In the genomic region with DNA sequence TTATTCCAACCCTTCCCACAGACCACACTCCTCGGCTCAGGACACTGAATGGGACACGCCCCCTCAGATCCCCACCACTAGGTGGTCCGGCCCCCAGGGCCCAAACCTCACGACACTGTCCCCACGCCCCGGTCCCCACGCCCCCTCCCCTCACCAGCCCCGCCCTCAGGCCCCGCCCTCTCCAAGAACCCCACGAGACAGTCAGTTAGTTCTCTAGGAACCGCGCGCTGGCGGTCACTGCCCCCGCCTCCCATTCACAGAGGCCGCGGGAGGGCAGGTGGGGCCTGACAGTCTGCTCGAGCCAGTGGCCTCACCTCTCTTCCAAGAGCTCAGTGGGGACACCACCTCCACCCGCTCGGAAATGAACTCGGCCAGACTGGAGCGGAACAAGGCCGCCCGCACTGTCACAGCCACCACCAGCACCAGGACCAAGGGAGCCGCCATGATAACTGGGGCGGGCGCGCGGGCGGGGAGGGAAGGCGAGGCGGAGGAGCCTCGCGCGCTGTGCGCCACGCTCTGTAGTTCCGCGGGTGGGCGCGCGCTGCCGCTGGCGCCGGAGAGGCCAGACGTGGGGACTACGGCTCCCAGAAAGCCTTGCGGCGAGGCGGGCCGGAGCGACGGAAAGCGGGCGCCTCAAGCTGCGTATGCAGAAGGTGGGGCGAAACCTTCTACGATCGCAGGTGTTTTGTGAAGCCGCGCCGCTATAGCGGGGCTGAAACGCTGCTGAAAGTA, we compare ENCODE assay signal across 9 cellular contexts. TPM values are rescaled to one million over a fixed set of nuclear protein-coding genes. Genes with fewer than 3 reads are reported as not detected.
DNase-seq lines count a peak whose midpoint lies in the region; ATAC-seq, FAIRE-seq and TF ChIP-seq lines count a peak whose summit lies in the region.
"Had no signal": no experiment of that assay in that cellular context is flagged by ENCODE, and none has a peak within 500 bp of the region (broad histone marks: within the 10 kb centered on the region; RNA-seq: fewer than 3 reads in every experiment).

A gene with protein sequence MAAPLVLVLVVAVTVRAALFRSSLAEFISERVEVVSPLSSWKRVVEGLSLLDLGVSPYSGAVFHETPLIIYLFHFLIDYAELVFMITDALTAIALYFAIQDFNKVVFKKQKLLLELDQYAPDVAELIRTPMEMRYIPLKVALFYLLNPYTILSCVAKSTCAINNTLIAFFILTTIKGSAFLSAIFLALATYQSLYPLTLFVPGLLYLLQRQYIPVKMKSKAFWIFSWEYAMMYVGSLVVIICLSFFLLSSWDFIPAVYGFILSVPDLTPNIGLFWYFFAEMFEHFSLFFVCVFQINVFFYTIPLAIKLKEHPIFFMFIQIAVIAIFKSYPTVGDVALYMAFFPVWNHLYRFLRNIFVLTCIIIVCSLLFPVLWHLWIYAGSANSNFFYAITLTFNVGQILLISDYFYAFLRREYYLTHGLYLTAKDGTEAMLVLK (minus strand): TSS at position 451 of the 732 bp plus-strand sequence. CDS start 7 bp downstream, at position 444.

- H3K36me3 ChIP-seq in keratinocyte (ENCODE audit: control insufficient read depth in 2 of 2, extremely low read depth in 1 of 2, insufficient read depth in 2 of 2, low read length in 2 of 2) = no peaks in the 10 kb centered on the region

- FAIRE-seq in keratinocyte (lab: Jason Lieb, UNC) = no peak
- FAIRE-seq: endometrium had no signal

- peak within 1 kb of the TSS; percentile 99 for H2AFZ ChIP-seq in keratinocyte (ENCODE audit: control insufficient read depth, low read length)

- H4K20me1 ChIP-seq in keratinocyte (ENCODE audit: control insufficient read depth, extremely low read depth, insufficient read depth, low read length) = no peaks in the 10 kb centered on the region

- ATAC-seq in GM19025 (IDR thresholded peaks at IDR 0.05; ENCODE audit: low read depth, unreplicated experiment) = peak; percentile 91
- ATAC-seq in HG03342 (IDR thresholded peaks at IDR 0.05; ENCODE audit: unreplicated experiment) = peak; percentile 93
- peak; percentile 97 to 98 for ATAC-seq in activated CD4-positive, CD25-positive, alpha-beta regulatory T cell treated with anti-CD3 and anti-CD28 coated beads, Interleukin-2, amount 50 U/mL, for 24 hours

- DNase-seq in AG10803 (ENCODE audit: low read depth) = peak; percentile 90
- peak; percentile 94 to 98 for DNase-seq in NCI-H446 (lab: John Stamatoyannopoulos, UW)
- DNase-seq in cerebellar cortex (ENCODE audit: low spot score) = peak; percentile 95
- DNase-seq in keratinocyte (ENCODE audit: low read depth, low spot score) = peak; percentile 41
- peak; percentile 90 to 92 for DNase-seq in stimulated activated CD4-positive, alpha-beta T cell treated with anti-CD3 and anti-CD28 coated beads, Interleukin-15, amount 100 ng/mL, for 1 hour (ENCODE audit: low read depth in 1 of 2, low spot score in 1 of 2)

- H3K79me2 ChIP-seq in keratinocyte (ENCODE audit: control insufficient read depth, insufficient read depth, low read length) = peaks cover 4% of the 10 kb centered on the region

- H3K9me1 ChIP-seq in keratinocyte (ENCODE audit: control insufficient read depth, extremely low read depth, insufficient read depth, low read length) = no peaks in the 10 kb centered on the region

- no peak; the same call in 1 of the 2 replicates for TF ChIP-seq CTCF in AG10803 (conservative IDR thresholded peaks at IDR 0.05; ENCODE audit: low read length)
- TF ChIP-seq CTCF in keratinocyte (optimal IDR thresholded peaks at IDR 0.05 in 1 of 3, IDR thresholded peaks at IDR 0.05 in 1 of 3, conservative IDR thresholded peaks at IDR 0.05 in 1 of 3; ENCODE audit: extremely low read depth in 1 of 3, insufficient read depth in 2 of 3, low read length in 3 of 3) = no peak

- no peaks in the 10 kb centered on the region for H3K27me3 ChIP-seq in keratinocyte (ENCODE audit: control insufficient read depth, extremely low read depth, insufficient read depth, low read length)

- H3K4me3 ChIP-seq in AG10803 (ENCODE audit: low read length) (peak within 1 kb of the TSS; percentile 86), keratinocyte (ENCODE audit: control insufficient read depth in 2 of 3, extremely low read depth in 1 of 3, insufficient read depth in 2 of 3, low read depth in 1 of 3, low read length in 3 of 3) (peak within 1 kb of the TSS; percentile 65 to 95 (median 87))

- dilution Hi-C loops in keratinocyte (cut with MboI; ENCODE audit: extremely low pct_ligation_motif_present, low sequenced_read_pairs) = no loop called here

- H3K4me2 ChIP-seq in keratinocyte (ENCODE audit: control insufficient read depth, extremely low read depth, insufficient read depth, low read depth, low read length) = peak within 1 kb of the TSS; percentile 84

- H3K9me3 ChIP-seq in keratinocyte (ENCODE audit: control insufficient read depth, low read depth, low read length) = no peaks in the 10 kb centered on the region

- H3K9ac ChIP-seq in keratinocyte (ENCODE audit: control insufficient read depth, extremely low read depth, insufficient read depth, low read length) = peak within 1 kb of the TSS; percentile 74

- H3K27ac ChIP-seq in keratinocyte (ENCODE audit: control insufficient read depth, insufficient read depth, low read length) = peak within 1 kb of the TSS; percentile 54

- H3K4me1 ChIP-seq in keratinocyte (ENCODE audit: control insufficient read depth, extremely low read depth, insufficient read depth, low read length) = peaks cover 12% of the 10 kb centered on the region

RNA-seq across cellular contexts. Expression of the gene that starts here (rescaled TPM):
- polyA plus RNA-seq in keratinocyte = 33.6 to 48.0 TPM (median 39.0 TPM) in 3 replicates
- polyA plus RNA-seq in keratinocyte (2011; ENCODE audit: low read depth) = 5.7 TPM
- polyA plus RNA-seq in keratinocyte (2011; cell fraction: cytosol; rRNA removed) = 18.5 and 39.1 TPM in 2 replicates
- polyA plus RNA-seq in keratinocyte (2011; cell fraction: nucleus; rRNA removed) = 59.2 and 66.1 TPM in 2 replicates
- 9.7 and 14.0 TPM in 2 replicates for polyA plus RNA-seq in keratinocyte (2012; ENCODE audit: low replicate concordance)
- polyA minus RNA-seq in keratinocyte = 20.9 to 35.4 TPM (median 33.6 TPM) in 3 replicates
- polyA minus RNA-seq in keratinocyte (2011; cell fraction: cytosol; rRNA and poly(A)+ RNA removed) = 13.0 TPM
- polyA minus RNA-seq in keratinocyte (2011; cell fraction: nucleus; rRNA and poly(A)+ RNA removed) = 19.5 and 31.1 TPM in 2 replicates

Comparison
In these comparisons a context has a peak if more than half of its experiments do, and no peak if none do; other contexts are left out.
1. Peak in every context shown above with its lines: DNase-seq, ATAC-seq, H3K4me3 ChIP-seq and H3K27ac ChIP-seq.
2. DNase-seq: peak in every context shown above with its lines; median percentile 96 in NCI-H446; 95 in cerebellar cortex; 91 in stimulated activated CD4-positive, alpha-beta T cell treated with anti-CD3 and anti-CD28 coated beads, Interleukin-15, amount 100 ng/mL, for 1 hour; 90 in AG10803; 41 in keratinocyte.